ENCODE assay signal across 8 cellular contexts in genomic region chr2:158458617-158458920, GRCh38. TPM values are rescaled to one million over a fixed set of nuclear protein-coding genes. Genes with fewer than 3 reads are reported as not detected.
DNase-seq lines count a peak whose midpoint lies in the region; ATAC-seq and TF ChIP-seq lines count a peak whose summit lies in the region.

No MANE protein-coding gene starts in this region.

- WGBS in esophagus squamous epithelium, 2 donors, result 12 to 20% methylated on average over 9 of the region's 9 CpGs
- 9% methylated on average over 9 of the region's 9 CpGs for WGBS in prostate gland

- H3K9me3 ChIP-seq in esophagus squamous epithelium (no peaks in the 10 kb centered on the region), prostate gland (no peaks in the 10 kb centered on the region)

- TF ChIP-seq CTCF in esophagus squamous epithelium (IDR thresholded peaks at IDR 0.05) (no peak), prostate gland (IDR thresholded peaks at IDR 0.05) (no peak)

- H3K4me1 ChIP-seq in esophagus squamous epithelium (peaks cover 4 to 63% (median 5%) of the 10 kb centered on the region in 3 donors), prostate gland (replicated peaks) (no peaks in the 10 kb centered on the region)

- H3K27ac ChIP-seq in esophagus squamous epithelium (peak overlapping the region; percentile 89 to 99 (median 98)), prostate gland (peak overlapping the region; percentile 93 to 94)

- no peak for TF ChIP-seq POLR2A in esophagus squamous epithelium (IDR thresholded peaks at IDR 0.05)
- TF ChIP-seq POLR2A in prostate gland (IDR thresholded peaks at IDR 0.05), result no peak

- H3K4me3 ChIP-seq in GM08714 (ENCODE audit: low read length), result peak overlapping the region; percentile 93
- peak overlapping the region; percentile 71 to 99 (median 92) for H3K4me3 ChIP-seq in esophagus squamous epithelium
- peak overlapping the region; percentile 76 to 94 for H3K4me3 ChIP-seq in prostate gland

- ATAC-seq in GM19452 (IDR thresholded peaks at IDR 0.05; ENCODE audit: unreplicated experiment), result no peak

- H3K27me3 ChIP-seq in esophagus squamous epithelium, result no peaks in the 10 kb centered on the region
- no peaks in the 10 kb centered on the region for H3K27me3 ChIP-seq in prostate gland (replicated peaks; ENCODE audit: insufficient read depth)

- intact Hi-C loops in esophagus squamous epithelium (cut with DNase I) (loop anchor here (10.0 kb wide), 1 partner anchor 286 kb away; no protein-coding TSS in a partner anchor), prostate gland (cut with DNase I) (loop anchor here (5.0 kb wide), 1 partner anchor 294 kb away; no protein-coding TSS in a partner anchor)

- DNase-seq in SK-N-DZ (ENCODE audit: low spot score) (peak; percentile 5), esophagus squamous epithelium (lab: John Stamatoyannopoulos, UW) (no peak), prostate gland (ENCODE audit: low spot score) (no peak), NCI-H1694 (lab: John Stamatoyannopoulos, UW) (no peak), RPMI8226 (no peak)
- DNase-seq in stimulated activated CD4-positive, alpha-beta T cell treated with anti-CD3 and anti-CD28 coated beads, Interleukin-2, amount 100 ng/mL, for 48 hours, result no peak

- H3K36me3 ChIP-seq in esophagus squamous epithelium (no peaks in the 10 kb centered on the region), prostate gland (no peaks in the 10 kb centered on the region)

RNA-seq across cellular contexts. Expression of gene PKP4, which starts 1.8 kb away (rescaled TPM):
- 29.1 and 31.1 TPM in 2 replicates for polyA plus RNA-seq in SK-N-DZ (2014; cell fraction: cytosol; rRNA removed)
- 54.4 and 81.8 TPM in 2 replicates for polyA plus RNA-seq in SK-N-DZ (2014; cell fraction: nucleus; rRNA removed)
- total RNA-seq in esophagus squamous epithelium (10 to 100 TPM; 36.3 to 77.1 (median 46.6) TPM), prostate gland (10 to 100 TPM; 49.0 to 57.9 TPM)

RNA-seq across cellular contexts. Expression of gene CCDC148, which starts 2.0 kb away (rescaled TPM):
- 0.58 and 0.73 TPM in 2 replicates for polyA plus RNA-seq in SK-N-DZ (2014; cell fraction: cytosol; rRNA removed)
- polyA plus RNA-seq in SK-N-DZ (2014; cell fraction: nucleus; rRNA removed), result 0.47 TPM in 1 of 2 replicates, not detected in the other
- total RNA-seq in esophagus squamous epithelium (under 1 TPM in 2 of 4 donors, not detected in 2; 0.19 to 0.31 TPM), prostate gland (1 to 10 TPM; 1.5 to 1.6 TPM)
